In the genomic region with DNA sequence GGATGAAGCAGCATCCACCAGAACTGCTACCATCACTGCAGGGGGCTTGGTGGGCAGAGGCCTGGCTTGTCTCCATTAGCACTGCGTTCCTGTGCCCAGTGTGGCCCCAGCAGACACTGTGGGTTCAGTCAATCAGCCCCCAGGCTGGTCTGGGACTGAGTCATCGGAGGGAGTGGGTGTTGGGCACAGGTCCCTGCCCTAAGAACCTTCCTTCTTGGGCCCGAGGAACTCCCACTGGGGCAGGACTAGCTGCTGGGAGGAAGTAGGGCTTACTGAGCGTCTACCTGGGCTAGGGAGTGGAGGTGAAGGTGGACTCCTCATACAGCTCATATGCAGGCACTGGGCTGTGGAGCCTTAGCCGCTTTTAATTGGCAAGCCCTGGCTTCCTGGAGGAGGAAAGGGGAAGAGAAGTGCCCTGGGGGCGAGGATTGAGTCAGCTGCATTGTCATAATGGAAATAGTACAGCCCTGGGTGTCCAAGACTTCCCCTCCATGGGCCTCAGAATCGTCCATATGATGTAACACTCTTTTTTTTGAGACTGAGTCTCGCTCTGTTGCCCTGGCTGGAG, we compare ENCODE assay signal across 9 cellular contexts. TPM values are rescaled to one million over a fixed set of nuclear protein-coding genes. Genes with fewer than 3 reads are reported as not detected.
A peak's percentile ranks its signal among the peaks of the same experiment; 100 is the strongest.
DNase-seq lines count a peak whose midpoint lies in the region; ATAC-seq, FAIRE-seq and TF ChIP-seq lines count a peak whose summit lies in the region.
"Had no signal": no experiment of that assay in that cellular context is flagged by ENCODE, and none has a peak within 500 bp of the region (broad histone marks: within the 10 kb centered on the region; RNA-seq: fewer than 3 reads in every experiment).

No MANE protein-coding gene starts in this region.

- H3K4me1 Mint-ChIP-seq in CD4-positive, CD25-positive, alpha-beta regulatory T cell = peaks cover 8 to 89% (median 64%) of the 10 kb centered on the region in 4 donors

- dilution Hi-C loops in keratinocyte (cut with MboI; ENCODE audit: extremely low pct_ligation_motif_present, low sequenced_read_pairs) = no loop called here

- peaks cover 9% of the 10 kb centered on the region for H3K36me3 ChIP-seq in CD4-positive, CD25-positive, alpha-beta regulatory T cell (ENCODE audit: control insufficient read depth, insufficient read depth, low read length)
- H3K36me3 ChIP-seq in keratinocyte (ENCODE audit: control insufficient read depth in 2 of 2, extremely low read depth in 1 of 2, insufficient read depth in 2 of 2, low read length in 2 of 2) = peaks cover 1 to 2% of the 10 kb centered on the region in 2 experiments
- peaks cover 0 to 1% of the 10 kb centered on the region in 2 donors for H3K36me3 ChIP-seq in vagina
- H3K36me3 ChIP-seq: pancreas had no signal

- H3K9me3 Mint-ChIP-seq in CD4-positive, CD25-positive, alpha-beta regulatory T cell = no peaks in the 10 kb centered on the region

- H3K36me3 Mint-ChIP-seq in CD4-positive, CD25-positive, alpha-beta regulatory T cell = peaks cover 17% of the 10 kb centered on the region

- peaks cover 6% of the 10 kb centered on the region for H3K27me3 Mint-ChIP-seq in CD4-positive, CD25-positive, alpha-beta regulatory T cell

- peak overlapping the region; percentile 69 for H3K4me2 ChIP-seq in keratinocyte (ENCODE audit: control insufficient read depth, extremely low read depth, insufficient read depth, low read depth, low read length)

- no peaks in the 10 kb centered on the region for H3K9me1 ChIP-seq in keratinocyte (ENCODE audit: control insufficient read depth, extremely low read depth, insufficient read depth, low read length)

- peaks cover 7% of the 10 kb centered on the region for H3K79me2 ChIP-seq in keratinocyte (ENCODE audit: control insufficient read depth, insufficient read depth, low read length)

- TF ChIP-seq POLR2A in NB4 (IDR thresholded peaks at IDR 0.05; ENCODE audit: extremely low read depth, insufficient read length) = no peak
- TF ChIP-seq POLR2A in vagina (IDR thresholded peaks at IDR 0.05) = no peak

- peak in 1 of 2 donors; percentile 2 for ATAC-seq in CD4-positive, CD25-positive, alpha-beta regulatory T cell (ENCODE audit: low read depth in 2 of 2)
- peak; percentile 37 for ATAC-seq in GM21360 (IDR thresholded peaks at IDR 0.05; ENCODE audit: unreplicated experiment)

- peak overlapping the region; percentile 78 to 96 (median 86) for H3K4me3 Mint-ChIP-seq in CD4-positive, CD25-positive, alpha-beta regulatory T cell

- no peaks in the 10 kb centered on the region for H4K20me1 ChIP-seq in keratinocyte (ENCODE audit: control insufficient read depth, extremely low read depth, insufficient read depth, low read length)

- peak overlapping the region; percentile 58 for H2AFZ ChIP-seq in keratinocyte (ENCODE audit: control insufficient read depth, low read length)

- peak overlapping the region; percentile 89 for H3K27ac ChIP-seq in CD4-positive, CD25-positive, alpha-beta regulatory T cell (ENCODE audit: insufficient read depth, low read length, poor library complexity, severe bottlenecking)
- H3K27ac ChIP-seq in keratinocyte (ENCODE audit: control insufficient read depth, insufficient read depth, low read length) = peak overlapping the region; percentile 59
- peak overlapping the region; percentile 7 for H3K27ac ChIP-seq in vagina

- H3K9ac ChIP-seq in keratinocyte (ENCODE audit: control insufficient read depth, extremely low read depth, insufficient read depth, low read length) = no peak overlapping the region

- no peaks in the 10 kb centered on the region for H3K27me3 ChIP-seq in CD4-positive, CD25-positive, alpha-beta regulatory T cell (ENCODE audit: control insufficient read depth, insufficient read depth, low read length)
- H3K27me3 ChIP-seq in keratinocyte (ENCODE audit: control insufficient read depth, extremely low read depth, insufficient read depth, low read length) = no peaks in the 10 kb centered on the region
- H3K27me3 ChIP-seq in vagina = no peaks in the 10 kb centered on the region
- H3K27me3 ChIP-seq: pancreas had no signal

- peaks cover 75% of the 10 kb centered on the region for H3K4me1 ChIP-seq in CD4-positive, CD25-positive, alpha-beta regulatory T cell (ENCODE audit: control insufficient read depth, insufficient read depth, low read length, poor library complexity, severe bottlenecking)
- peaks cover 42% of the 10 kb centered on the region for H3K4me1 ChIP-seq in keratinocyte (ENCODE audit: control insufficient read depth, extremely low read depth, insufficient read depth, low read length)
- peaks cover 48% of the 10 kb centered on the region for H3K4me1 ChIP-seq in vagina

- intact Hi-C loops in vagina (cut with DNase I) = no loop called here

- DNase-seq in CD4-positive, CD25-positive, alpha-beta regulatory T cell = peak in 1 of 3 donors; percentile 33
- DNase-seq in NB4 (ENCODE audit: low read depth) (peak; percentile 91), keratinocyte (ENCODE audit: low read depth, low spot score) (peak; percentile 66), vagina (ENCODE audit: extremely low spot score in 2 of 2) (no peak), middle frontal gyrus (ENCODE audit: extremely low spot score, low spot score) (no peak), NCI-H1694 (lab: John Stamatoyannopoulos, UW) (no peak)
- peak; percentile 76 to 78 for DNase-seq in activated T-cell treated with anti-CD3 and anti-CD28 coated beads, Interleukin-2, amount 50 U/mL, for 48 hours

- H3K4me3 ChIP-seq in CD4-positive, CD25-positive, alpha-beta regulatory T cell (ENCODE audit: low read depth, low read length) = peak overlapping the region; percentile 32
- H3K4me3 ChIP-seq in NB4 (ENCODE audit: low read depth, low read length) = no peak overlapping the region
- H3K4me3 ChIP-seq in keratinocyte (ENCODE audit: control insufficient read depth in 2 of 3, extremely low read depth in 1 of 3, insufficient read depth in 2 of 3, low read depth in 1 of 3, low read length in 3 of 3) = peak overlapping the region in 1 of 3 experiments; percentile 17
- no peak overlapping the region for H3K4me3 ChIP-seq in vagina

- H3K27ac Mint-ChIP-seq in CD4-positive, CD25-positive, alpha-beta regulatory T cell = peak overlapping the region; percentile 95 to 97 (median 96)

- TF ChIP-seq CTCF in NB4 (IDR thresholded peaks at IDR 0.05; ENCODE audit: low read depth, low read length) (no peak), keratinocyte (optimal IDR thresholded peaks at IDR 0.05 in 1 of 3, IDR thresholded peaks at IDR 0.05 in 1 of 3, conservative IDR thresholded peaks at IDR 0.05 in 1 of 3; ENCODE audit: extremely low read depth in 1 of 3, insufficient read depth in 2 of 3, low read length in 3 of 3) (no peak), vagina (IDR thresholded peaks at IDR 0.05) (no peak)

- H3K9me3 ChIP-seq in CD4-positive, CD25-positive, alpha-beta regulatory T cell (ENCODE audit: control insufficient read depth in 2 of 2, low read length in 2 of 2) = no peaks in the 10 kb centered on the region
- no peaks in the 10 kb centered on the region for H3K9me3 ChIP-seq in keratinocyte (ENCODE audit: control insufficient read depth, low read depth, low read length)
- H3K9me3 ChIP-seq in vagina = no peaks in the 10 kb centered on the region
- H3K9me3 ChIP-seq: pancreas had no signal

- FAIRE-seq in keratinocyte (lab: Jason Lieb, UNC) = peak; percentile 75
- FAIRE-seq: pancreas had no signal

RNA-seq across cellular contexts. Expression of gene PPM1M, which starts 1.4 kb away (rescaled TPM):
- total RNA-seq in CD4-positive, CD25-positive, alpha-beta regulatory T cell = 80.7 TPM
- 100 to 1,000 TPM in 1 of 4 donors, 10 to 100 TPM in 3; 55.5 to 104 (median 74.9) TPM for polyA plus RNA-seq in CD4-positive, CD25-positive, alpha-beta regulatory T cell
- polyA plus RNA-seq in keratinocyte = 6.4 to 8.0 TPM (median 6.5 TPM) in 3 replicates
- 3.3 TPM for polyA plus RNA-seq in keratinocyte (2011; ENCODE audit: low read depth)
- polyA plus RNA-seq in keratinocyte (2011; cell fraction: cytosol; rRNA removed) = 4.8 and 6.3 TPM in 2 replicates
- polyA plus RNA-seq in keratinocyte (2011; cell fraction: nucleus; rRNA removed) = 10.4 and 10.6 TPM in 2 replicates
- 2.6 and 5.5 TPM in 2 replicates for polyA plus RNA-seq in keratinocyte (2012; ENCODE audit: low replicate concordance)
- polyA minus RNA-seq in keratinocyte = 7.5 to 11.3 TPM (median 10.0 TPM) in 3 replicates
- 9.0 TPM for polyA minus RNA-seq in keratinocyte (2011; cell fraction: cytosol; rRNA and poly(A)+ RNA removed)
- polyA minus RNA-seq in keratinocyte (2011; cell fraction: nucleus; rRNA and poly(A)+ RNA removed) = 2.0 and 3.7 TPM in 2 replicates
- total RNA-seq in vagina = 25.0 TPM

RNA-seq across cellular contexts. Expression of gene TWF2, which starts 5.2 kb away (rescaled TPM):
- total RNA-seq in CD4-positive, CD25-positive, alpha-beta regulatory T cell = 62.4 TPM
- polyA plus RNA-seq in CD4-positive, CD25-positive, alpha-beta regulatory T cell = 100 to 1,000 TPM; 116 to 142 (median 131) TPM
- 70.4 to 113 TPM (median 77.0 TPM) in 3 replicates for polyA plus RNA-seq in keratinocyte
- 17.4 TPM for polyA plus RNA-seq in keratinocyte (2011; ENCODE audit: low read depth)
- 66.4 and 134 TPM in 2 replicates for polyA plus RNA-seq in keratinocyte (2011; cell fraction: cytosol; rRNA removed)
- polyA plus RNA-seq in keratinocyte (2011; cell fraction: nucleus; rRNA removed) = 63.2 and 86.3 TPM in 2 replicates
- polyA plus RNA-seq in keratinocyte (2012; ENCODE audit: low replicate concordance) = 33.1 and 98.3 TPM in 2 replicates
- 57.0 to 139 TPM (median 67.1 TPM) in 3 replicates for polyA minus RNA-seq in keratinocyte
- polyA minus RNA-seq in keratinocyte (2011; cell fraction: cytosol; rRNA and poly(A)+ RNA removed) = 124 TPM
- polyA minus RNA-seq in keratinocyte (2011; cell fraction: nucleus; rRNA and poly(A)+ RNA removed) = 41.2 and 43.6 TPM in 2 replicates
- total RNA-seq in vagina = 93.8 TPM

RNA-seq across cellular contexts. Expression of gene TLR9, which starts 18.7 kb away (rescaled TPM):
- 0.27 TPM for total RNA-seq in CD4-positive, CD25-positive, alpha-beta regulatory T cell
- under 1 TPM in 1 of 4 donors, not detected in 3; 0.16 TPM for polyA plus RNA-seq in CD4-positive, CD25-positive, alpha-beta regulatory T cell
- not detected in 3 replicates for polyA plus RNA-seq in keratinocyte
- not detected for polyA plus RNA-seq in keratinocyte (2011; ENCODE audit: low read depth)
- polyA plus RNA-seq in keratinocyte (2011; cell fraction: cytosol; rRNA removed) = not detected in 2 replicates
- polyA plus RNA-seq in keratinocyte (2011; cell fraction: nucleus; rRNA removed) = 0.12 and 0.18 TPM in 2 replicates
- 0.20 TPM in 1 of 2 replicates, not detected in the other for polyA plus RNA-seq in keratinocyte (2012; ENCODE audit: low replicate concordance)
- polyA minus RNA-seq in keratinocyte = 0.13 TPM in 1 of 3 replicates, not detected in the others
- not detected for polyA minus RNA-seq in keratinocyte (2011; cell fraction: cytosol; rRNA and poly(A)+ RNA removed)
- polyA minus RNA-seq in keratinocyte (2011; cell fraction: nucleus; rRNA and poly(A)+ RNA removed) = not detected in 2 replicates
- total RNA-seq in vagina = not detected

RNA-seq across cellular contexts. Expression of gene WDR82, which starts 34.3 kb away (rescaled TPM):
- 116 TPM for total RNA-seq in CD4-positive, CD25-positive, alpha-beta regulatory T cell
- 100 to 1,000 TPM in 2 of 4 donors, 10 to 100 TPM in 2; 85.9 to 111 (median 103) TPM for polyA plus RNA-seq in CD4-positive, CD25-positive, alpha-beta regulatory T cell
- 53.1 to 75.1 TPM (median 74.4 TPM) in 3 replicates for polyA plus RNA-seq in keratinocyte
- 21.7 TPM for polyA plus RNA-seq in keratinocyte (2011; ENCODE audit: low read depth)
- polyA plus RNA-seq in keratinocyte (2011; cell fraction: cytosol; rRNA removed) = 41.5 and 63.2 TPM in 2 replicates
- 44.9 and 48.6 TPM in 2 replicates for polyA plus RNA-seq in keratinocyte (2011; cell fraction: nucleus; rRNA removed)
- 36.5 and 62.0 TPM in 2 replicates for polyA plus RNA-seq in keratinocyte (2012; ENCODE audit: low replicate concordance)
- 44.0 to 86.1 TPM (median 63.8 TPM) in 3 replicates for polyA minus RNA-seq in keratinocyte
- 39.5 TPM for polyA minus RNA-seq in keratinocyte (2011; cell fraction: cytosol; rRNA and poly(A)+ RNA removed)
- 28.3 and 53.8 TPM in 2 replicates for polyA minus RNA-seq in keratinocyte (2011; cell fraction: nucleus; rRNA and poly(A)+ RNA removed)
- total RNA-seq in vagina = 44.4 TPM

RNA-seq across cellular contexts. Expression of gene GLYCTK, which starts 43.5 kb away (rescaled TPM):
- 41.8 TPM for total RNA-seq in CD4-positive, CD25-positive, alpha-beta regulatory T cell
- 10 to 100 TPM; 11.1 to 17.9 (median 13.1) TPM for polyA plus RNA-seq in CD4-positive, CD25-positive, alpha-beta regulatory T cell
- 4.9 to 5.7 TPM (median 5.0 TPM) in 3 replicates for polyA plus RNA-seq in keratinocyte
- polyA plus RNA-seq in keratinocyte (2011; ENCODE audit: low read depth) = 0.39 TPM
- 1.8 and 3.3 TPM in 2 replicates for polyA plus RNA-seq in keratinocyte (2011; cell fraction: cytosol; rRNA removed)
- polyA plus RNA-seq in keratinocyte (2011; cell fraction: nucleus; rRNA removed) = 12.1 and 14.6 TPM in 2 replicates
- 1.4 and 4.6 TPM in 2 replicates for polyA plus RNA-seq in keratinocyte (2012; ENCODE audit: low replicate concordance)
- 4.5 to 5.3 TPM (median 5.2 TPM) in 3 replicates for polyA minus RNA-seq in keratinocyte
- 4.8 TPM for polyA minus RNA-seq in keratinocyte (2011; cell fraction: cytosol; rRNA and poly(A)+ RNA removed)
- polyA minus RNA-seq in keratinocyte (2011; cell fraction: nucleus; rRNA and poly(A)+ RNA removed) = 4.6 and 4.7 TPM in 2 replicates
- 10.3 TPM for total RNA-seq in vagina

Comparison
In these comparisons a context has a peak if more than half of its experiments do, and no peak if none do; other contexts are left out.
1. DNase-seq: peak in NB4 (single experiment), activated T-cell treated with anti-CD3 and anti-CD28 coated beads, Interleukin-2, amount 50 U/mL, for 48 hours (2 of 2) and keratinocyte (single experiment); none in vagina (0 of 2), middle frontal gyrus (single experiment) and NCI-H1694 (single experiment).
2. H3K27ac ChIP-seq: peak in every context shown above with its lines; median percentile 89 in CD4-positive, CD25-positive, alpha-beta regulatory T cell; 59 in keratinocyte; 7 in vagina.